ENCODE assay signal across 24 cellular contexts in the genomic region with DNA sequence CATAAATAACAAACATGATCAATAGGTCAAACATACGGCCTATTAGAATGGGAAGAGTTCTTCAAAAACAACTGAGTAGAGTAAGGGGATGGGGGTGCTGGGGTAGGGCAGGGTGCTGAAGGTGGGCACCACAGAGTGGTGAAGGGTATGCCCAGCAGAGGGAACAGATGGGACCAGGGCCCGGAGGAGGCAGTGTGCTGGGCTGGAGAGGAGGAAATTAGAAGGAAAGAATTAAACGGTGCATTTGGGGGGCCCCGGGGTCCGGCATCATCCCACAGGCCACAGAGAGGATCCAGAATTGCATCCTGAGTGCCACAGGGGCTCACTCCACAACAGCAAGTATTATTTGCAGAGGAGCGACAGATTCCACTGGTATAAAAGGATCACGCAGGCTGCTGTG.
A peak's percentile ranks its signal among the peaks of the same experiment; 100 is the strongest.
DNase-seq lines count a peak whose midpoint lies in the region; ATAC-seq and TF ChIP-seq lines count a peak whose summit lies in the region.
"Had no signal": no experiment of that assay in that cellular context is flagged by ENCODE, and none has a peak within 500 bp of the region (broad histone marks: within the 10 kb centered on the region; RNA-seq: fewer than 3 reads in every experiment).

No MANE protein-coding gene starts in this region.

- H3K4me3 ChIP-seq in right atrium auricular region, result no peak overlapping the region
- no peak overlapping the region for H3K4me3 ChIP-seq in coronary artery
- H3K4me3 ChIP-seq: BLaER1 had no signal

- H3K36me3 ChIP-seq in right atrium auricular region, result no peaks in the 10 kb centered on the region
- H3K36me3 ChIP-seq: BLaER1 had no signal

- TF ChIP-seq CTCF in right atrium auricular region (IDR thresholded peaks at IDR 0.05) (no peak), coronary artery (IDR thresholded peaks at IDR 0.05) (no peak), osteocyte (IDR thresholded peaks at IDR 0.05) (no peak), type B pancreatic cell (conservative IDR thresholded peaks at IDR 0.05) (no peak)

- H3K36me3 Mint-ChIP-seq in osteocyte (ENCODE audit: unreplicated experiment) (no peaks in the 10 kb centered on the region), type B pancreatic cell (no peaks in the 10 kb centered on the region)

- H3K27me3 ChIP-seq in right atrium auricular region, result no peaks in the 10 kb centered on the region
- H3K27me3 ChIP-seq: BLaER1 had no signal

- no peak for ATAC-seq in GM21515 (IDR thresholded peaks at IDR 0.05; ENCODE audit: unreplicated experiment)
- ATAC-seq: HCT116, Panc1 had no signal

- H3K4me1 Mint-ChIP-seq in osteocyte (ENCODE audit: unreplicated experiment) (peaks cover 48% of the 10 kb centered on the region), type B pancreatic cell (ENCODE audit: unreplicated experiment) (peaks cover 25% of the 10 kb centered on the region)

- H3K4me1 ChIP-seq in right atrium auricular region, result no peaks in the 10 kb centered on the region

- H3K27me3 Mint-ChIP-seq in osteocyte (ENCODE audit: unreplicated experiment) (no peaks in the 10 kb centered on the region), type B pancreatic cell (peaks cover 19% of the 10 kb centered on the region)
- H3K27me3 Mint-ChIP-seq: CD4-positive, alpha-beta T cell had no signal

- DNase-seq in cardiac septum (ENCODE audit: low spot score) (peak; percentile 31), right atrium auricular region (ENCODE audit: low spot score) (no peak), coronary artery (ENCODE audit: low spot score) (peak; percentile 43), osteocyte (ENCODE audit: extremely low spot score, unreplicated experiment) (no peak), type B pancreatic cell (ENCODE audit: extremely low spot score, unreplicated experiment) (peak; percentile 40), C1 segment of cervical spinal cord (lab: John Stamatoyannopoulos, UW) (no peak)
- no peak for DNase-seq in activated CD4-positive, CD25-positive, alpha-beta regulatory T cell treated with anti-CD3 and anti-CD28 coated beads, Interleukin-2, amount 50 U/mL, for 72 hours
- DNase-seq: COR-L47, DMS53, GOT3, Karpas-422, NCI-H1092, NCI-H1417 treated with DMSO at 0.1 percent for 48 hours, NCI-H1694 treated with DMSO at 0.1 percent for 48 hours, NCI-H2081, NCI-H2227 treated with DMSO at 0.1 percent for 48 hours, NCI-H526 treated with DMSO at 0.1 percent for 48 hours, SK-N-SH had no signal

- no peaks in the 10 kb centered on the region for H3K9me3 ChIP-seq in right atrium auricular region
- H3K9me3 ChIP-seq: BLaER1, SK-N-SH had no signal

- intact Hi-C loops in cardiac septum (cut with DNase I), result no loop called here

- no peak overlapping the region for H3K4me3 Mint-ChIP-seq in osteocyte (ENCODE audit: unreplicated experiment)
- H3K4me3 Mint-ChIP-seq in type B pancreatic cell, result no peak overlapping the region
- H3K4me3 Mint-ChIP-seq: CD4-positive, alpha-beta T cell had no signal

- no peak overlapping the region for H3K27ac ChIP-seq in right atrium auricular region
- H3K27ac ChIP-seq in coronary artery, result no peak overlapping the region
- H3K27ac ChIP-seq: BLaER1, HL-60 had no signal

- H3K9me3 Mint-ChIP-seq in osteocyte (ENCODE audit: unreplicated experiment), result no peaks in the 10 kb centered on the region
- H3K9me3 Mint-ChIP-seq in type B pancreatic cell, result no peaks in the 10 kb centered on the region
- H3K9me3 Mint-ChIP-seq: CD4-positive, alpha-beta T cell had no signal

- peak overlapping the region; percentile 79 for H3K27ac Mint-ChIP-seq in osteocyte (ENCODE audit: unreplicated experiment)
- H3K27ac Mint-ChIP-seq in type B pancreatic cell, result no peak overlapping the region
- H3K27ac Mint-ChIP-seq: CD4-positive, alpha-beta T cell had no signal

Comparison
In these comparisons a context has a peak if more than half of its experiments do, and no peak if none do; other contexts are left out.
1. DNase-seq: peak in cardiac septum (single experiment), coronary artery (single experiment) and type B pancreatic cell (single experiment); none in right atrium auricular region (single experiment), osteocyte (single experiment), C1 segment of cervical spinal cord (0 of 14) and activated CD4-positive, CD25-positive, alpha-beta regulatory T cell treated with anti-CD3 and anti-CD28 coated beads, Interleukin-2, amount 50 U/mL, for 72 hours (single experiment).